8 cellular contexts compared by ENCODE assay signal in the genomic region with DNA sequence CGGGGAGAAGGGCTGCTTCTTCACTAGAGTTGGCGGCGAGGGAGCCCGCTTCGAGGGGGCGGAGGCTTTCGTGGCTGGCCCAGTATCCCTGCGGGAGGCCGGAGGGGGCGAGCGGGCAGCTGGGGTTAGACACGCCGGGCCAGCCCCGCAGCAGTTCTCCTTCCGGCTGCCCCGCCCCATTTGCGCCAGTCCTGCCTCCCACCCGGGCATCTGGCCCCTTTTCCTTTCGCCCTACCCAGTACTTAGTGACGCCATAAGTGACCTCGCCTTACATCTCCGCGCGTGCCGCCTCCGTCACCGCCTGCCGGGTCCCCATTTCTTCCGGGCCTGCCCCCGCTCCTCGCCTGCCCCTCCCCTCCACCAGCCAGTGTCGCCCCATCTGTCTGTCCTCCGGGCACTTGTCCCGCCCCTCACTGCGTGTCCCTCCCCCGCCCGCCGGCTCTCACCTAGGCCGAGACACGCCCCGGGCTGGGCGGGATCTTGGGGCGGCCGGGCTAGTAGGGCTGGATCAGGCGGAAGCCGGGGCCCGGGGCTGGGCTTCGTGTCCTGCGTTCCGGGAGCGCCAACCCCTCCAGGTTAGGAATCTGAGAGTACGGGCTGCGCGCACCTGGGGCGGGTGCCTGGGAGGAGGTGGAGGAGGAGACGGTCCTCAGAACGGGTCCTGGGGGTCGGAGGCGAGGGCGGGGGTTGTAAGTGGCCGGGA. TPM values are rescaled to one million over a fixed set of nuclear protein-coding genes. Genes with fewer than 3 reads are reported as not detected.
A peak's percentile ranks its signal among the peaks of the same experiment; 100 is the strongest.
DNase-seq lines count a peak whose midpoint lies in the region; ATAC-seq and TF ChIP-seq lines count a peak whose summit lies in the region.

No MANE protein-coding gene starts in this region.

- no peaks in the 10 kb centered on the region for H3K27me3 ChIP-seq in duodenal mucosa (ENCODE audit: control insufficient read depth in 1 of 2, insufficient read depth in 2 of 2, low read length in 2 of 2)
- no peaks in the 10 kb centered on the region for H3K27me3 ChIP-seq in lung (ENCODE audit: control insufficient read depth, insufficient read depth)

- DNase-seq in AG10803 (ENCODE audit: low read depth) (peak; percentile 38), GM19238 (ENCODE audit: insufficient read length, low spot score) (peak; percentile 99), NCI-H526 (lab: John Stamatoyannopoulos, UW) (peak; percentile 94 to 99), lung (ENCODE audit: low spot score) (peak; percentile 95)
- peak; percentile 94 to 95 for DNase-seq in activated CD4-positive, alpha-beta T cell treated with anti-CD3 and anti-CD28 coated beads, Interleukin-2, amount 50 U/mL, for 4 hours
- DNase-seq in stimulated activated CD8-positive, alpha-beta memory T cell treated with anti-CD3 and anti-CD28 coated beads, Interleukin-12 subunit alpha, Interleukin-12 subunit beta, amount 100 ng/mL, for 4 hours (ENCODE audit: low read depth) = peak; percentile 93

- H3K4me3 ChIP-seq in AG10803 (ENCODE audit: low read length) (peak overlapping the region; percentile 52), duodenal mucosa (ENCODE audit: low read depth in 1 of 2, low read length in 2 of 2) (peak overlapping the region; percentile 76 to 80), lung (peak overlapping the region; percentile 33)

- H3K9ac ChIP-seq in duodenal mucosa (ENCODE audit: low read depth in 1 of 2, low read length in 2 of 2) = peak overlapping the region; percentile 80 to 93

- H3K4me1 ChIP-seq in duodenal mucosa (ENCODE audit: control insufficient read depth in 1 of 2, insufficient read depth in 2 of 2, low read length in 2 of 2) (peaks cover 22 to 23% of the 10 kb centered on the region in 2 donors), lung (ENCODE audit: control insufficient read depth in 2 of 2, insufficient read depth in 2 of 2, low read length in 2 of 2) (peaks cover 0 to 8% of the 10 kb centered on the region in 2 donors)

- 1 to 2% methylated on average over 41 to 61 of the region's 61 CpGs for WGBS in lung, 2 donors

- H3K36me3 ChIP-seq in duodenal mucosa (ENCODE audit: control insufficient read depth in 1 of 2, insufficient read depth in 2 of 2, low read length in 2 of 2) = peaks cover 0 to 24% of the 10 kb centered on the region in 2 donors
- peaks cover 0 to 28% of the 10 kb centered on the region in 2 donors for H3K36me3 ChIP-seq in lung (ENCODE audit: control insufficient read depth in 2 of 2, insufficient read depth in 2 of 2, low read length in 2 of 2)

- peak; percentile 42 for ATAC-seq in HG03378 (IDR thresholded peaks at IDR 0.05; ENCODE audit: unreplicated experiment)
- peak; percentile 91 for ATAC-seq in lung (ENCODE audit: insufficient read depth, low FRiP score)

- no peak for TF ChIP-seq CTCF in AG10803 (conservative IDR thresholded peaks at IDR 0.05; ENCODE audit: low read length)
- no peak for TF ChIP-seq CTCF in lung (IDR thresholded peaks at IDR 0.05; ENCODE audit: control extremely low read depth, extremely low read depth)

- peak overlapping the region; percentile 88 for H3K27ac ChIP-seq in duodenal mucosa (ENCODE audit: low read depth, low read length)
- peak overlapping the region in 1 of 2 donors; percentile 91 for H3K27ac ChIP-seq in lung (ENCODE audit: low read depth in 1 of 2, low read length in 1 of 2)

- H3K9me3 ChIP-seq in duodenal mucosa (ENCODE audit: control insufficient read depth in 1 of 2, low read length in 2 of 2) (no peaks in the 10 kb centered on the region), lung (ENCODE audit: control insufficient read depth in 2 of 2, insufficient read depth in 1 of 2, low read length in 1 of 2) (no peaks in the 10 kb centered on the region)

RNA-seq across cellular contexts. Expression of gene SPATA32, which starts 14.3 kb away (rescaled TPM):
- total RNA-seq in lung = under 1 TPM in 1 of 2 donors, not detected in 1; 0.21 TPM
- polyA plus RNA-seq in lung = under 1 TPM; 0.08 to 0.40 TPM

RNA-seq across cellular contexts. Expression of gene FMNL1, which starts 25.9 kb away (rescaled TPM):
- total RNA-seq in lung = 10 to 100 TPM; 25.0 to 83.7 TPM
- 100 to 1,000 TPM in 1 of 2 donors, 10 to 100 TPM in 1; 29.5 to 135 TPM for polyA plus RNA-seq in lung

Comparison
In these comparisons a context has a peak if more than half of its experiments do, and no peak if none do; other contexts are left out.
1. DNase-seq: peak in every context shown above with its lines; median percentile 99 in GM19238; 96 in NCI-H526; 95 in lung; 94 in activated CD4-positive, alpha-beta T cell treated with anti-CD3 and anti-CD28 coated beads, Interleukin-2, amount 50 U/mL, for 4 hours; 93 in stimulated activated CD8-positive, alpha-beta memory T cell treated with anti-CD3 and anti-CD28 coated beads, Interleukin-12 subunit alpha, Interleukin-12 subunit beta, amount 100 ng/mL, for 4 hours; 38 in AG10803.